Comparison of ENCODE assay signal across 18 cellular contexts in genomic region chr13:110436786-110437370, GRCh38.
"Had no signal": no experiment of that assay in that cellular context is flagged by ENCODE, and none has a peak within 500 bp of the region (broad histone marks: within the 10 kb centered on the region; RNA-seq: fewer than 3 reads in every experiment).

No MANE protein-coding gene starts in this region.

- H3K27me3 ChIP-seq: left lung, neural progenitor cell, upper lobe of left lung, uterus had no signal

- H3K36me3 ChIP-seq: neural progenitor cell, uterus had no signal

- H3K36me3 Mint-ChIP-seq: immature natural killer cell; memory B cell; natural killer cell treated with Interleukin-12 subunit alpha and Interleukin-12 subunit beta and Interleukin-15 and Interleukin-18, amount 100 ng/mL, for 72 hours; stimulated activated memory B cell treated with anti-CD40 and anti-IgM and Interleukin-4, amounts not matched to agents 10 μg/mL and 1 μg/mL and 100 μg/mL, for 72 hours had no signal

- DNase-seq: effector memory CD8-positive, alpha-beta T cell; immature natural killer cell; left lung; lower lobe of right lung; nucleus accumbens; psoas muscle; stimulated activated CD4-positive, alpha-beta T cell treated with anti-CD3 and anti-CD28 coated beads, Interleukin-4, amount 100 ng/mL, for 1 hour; upper lobe of left lung; uterus had no signal

- H3K4me3 ChIP-seq: left lung, lower lobe of right lung, neural progenitor cell, psoas muscle, upper lobe of left lung, uterus had no signal

- H3K4me1 Mint-ChIP-seq: central memory CD8-positive, alpha-beta T cell; immature natural killer cell; memory B cell; stimulated activated memory B cell treated with anti-CD40 and anti-IgM and Interleukin-4, amounts not matched to agents 10 μg/mL and 1 μg/mL and 100 μg/mL, for 72 hours had no signal

- H3K27ac Mint-ChIP-seq: dendritic cell treated with granulocyte-macrophage colony-stimulating factor and Interleukin-4, amounts not matched to agents 40 ng/mL and 50 ng/mL, for 4 days; effector memory CD8-positive, alpha-beta T cell; immature natural killer cell; memory B cell; mesothelial cell of epicardium; natural killer cell treated with Interleukin-12 subunit alpha and Interleukin-12 subunit beta and Interleukin-15 and Interleukin-18, amount 100 ng/mL, for 72 hours; stimulated activated memory B cell treated with anti-CD40 and anti-IgM and Interleukin-4, amounts not matched to agents 10 μg/mL and 1 μg/mL and 100 μg/mL, for 72 hours; stimulated activated naive CD8-positive, alpha-beta T cell treated with anti-CD3 and anti-CD28 coated beads, Interleukin-15, Interleukin-2, amounts not matched to agents 100 ng/mL and 50 ng/mL, for 24 hours had no signal

- H3K9me3 Mint-ChIP-seq: central memory CD8-positive, alpha-beta T cell; dendritic cell treated with granulocyte-macrophage colony-stimulating factor and Interleukin-4, amounts not matched to agents 40 ng/mL and 50 ng/mL, for 4 days; effector memory CD8-positive, alpha-beta T cell; immature natural killer cell; memory B cell; mesothelial cell of epicardium; natural killer cell treated with Interleukin-12 subunit alpha and Interleukin-12 subunit beta and Interleukin-15 and Interleukin-18, amount 100 ng/mL, for 72 hours; neural progenitor cell; stimulated activated memory B cell treated with anti-CD40 and anti-IgM and Interleukin-4, amounts not matched to agents 10 μg/mL and 1 μg/mL and 100 μg/mL, for 72 hours; stimulated activated naive CD8-positive, alpha-beta T cell treated with anti-CD3 and anti-CD28 coated beads, Interleukin-15, Interleukin-2, amounts not matched to agents 100 ng/mL and 50 ng/mL, for 24 hours had no signal

- H3K4me3 Mint-ChIP-seq: central memory CD8-positive, alpha-beta T cell; dendritic cell treated with granulocyte-macrophage colony-stimulating factor and Interleukin-4, amounts not matched to agents 40 ng/mL and 50 ng/mL, for 4 days; effector memory CD8-positive, alpha-beta T cell; immature natural killer cell; memory B cell; mesothelial cell of epicardium; natural killer cell treated with Interleukin-12 subunit alpha and Interleukin-12 subunit beta and Interleukin-15 and Interleukin-18, amount 100 ng/mL, for 72 hours; neural progenitor cell; stimulated activated memory B cell treated with anti-CD40 and anti-IgM and Interleukin-4, amounts not matched to agents 10 μg/mL and 1 μg/mL and 100 μg/mL, for 72 hours; stimulated activated naive CD8-positive, alpha-beta T cell treated with anti-CD3 and anti-CD28 coated beads, Interleukin-15, Interleukin-2, amounts not matched to agents 100 ng/mL and 50 ng/mL, for 24 hours had no signal

- H3K9me3 ChIP-seq: left lung, lower lobe of right lung, psoas muscle, upper lobe of left lung, uterus had no signal

- H3K27ac ChIP-seq: left lung, lower lobe of right lung, neural progenitor cell, parathyroid adenoma, psoas muscle, upper lobe of left lung, uterus had no signal

- H3K4me1 ChIP-seq: left lung, neural progenitor cell, parathyroid adenoma, uterus had no signal
